ENCODE assay signal across 8 cellular contexts in the genomic region with DNA sequence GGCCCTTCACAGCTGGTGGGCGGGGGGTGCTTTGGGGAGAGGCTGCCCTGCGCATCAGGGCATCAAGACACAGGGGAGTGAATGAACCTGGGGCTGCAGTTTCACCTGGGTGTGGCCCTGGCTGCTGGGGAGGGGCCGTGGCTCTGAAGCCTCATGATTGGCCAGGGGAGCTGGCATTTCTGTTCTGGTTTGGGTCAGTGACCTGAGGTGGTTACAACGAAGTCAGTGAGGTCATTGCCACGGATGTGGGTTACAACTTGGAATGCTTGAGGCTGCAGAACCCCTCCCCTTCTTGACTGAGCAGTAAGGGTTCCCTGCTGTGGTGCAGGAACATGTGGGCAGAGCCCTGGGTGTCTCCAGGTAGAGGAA. TPM values are rescaled to one million over a fixed set of nuclear protein-coding genes. Genes with fewer than 3 reads are reported as not detected.
DNase-seq lines count a peak whose midpoint lies in the region; ATAC-seq and TF ChIP-seq lines count a peak whose summit lies in the region.

No MANE protein-coding gene starts in this region.

- no peak for TF ChIP-seq CTCF in GM12865 (IDR thresholded peaks at IDR 0.05; ENCODE audit: insufficient read depth, low read depth, low read length, missing control alignments)
- TF ChIP-seq CTCF in HFFc6 (IDR thresholded peaks at IDR 0.05), result no peak
- no peak for TF ChIP-seq CTCF in epithelial cell of esophagus (IDR thresholded peaks at IDR 0.05; ENCODE audit: insufficient read depth, low read depth, low read length, missing control alignments)
- TF ChIP-seq CTCF in type B pancreatic cell (conservative IDR thresholded peaks at IDR 0.05), result no peak
- TF ChIP-seq CTCF in testis (IDR thresholded peaks at IDR 0.05), result no peak

- DNase-seq in GM12865 (ENCODE audit: low read depth) (peak; percentile 92), HFFc6 (peak; percentile 73), epithelial cell of esophagus (ENCODE audit: low read depth) (peak; percentile 24), type B pancreatic cell (ENCODE audit: extremely low spot score, unreplicated experiment) (no peak), NCI-H1694 treated with DMSO at 0.1 percent for 48 hours (lab: John Stamatoyannopoulos, UW) (no peak), testis (no peak)

- peaks cover 1% of the 10 kb centered on the region for H3K27me3 Mint-ChIP-seq in HFFc6 (ENCODE audit: insufficient read depth)
- no peaks in the 10 kb centered on the region for H3K27me3 Mint-ChIP-seq in T-helper 1 cell treated with Interleukin-12 subunit alpha and Interleukin-12 subunit beta and Interleukin-4 antibody, amounts not matched to agents 30 μg/mL and 1 μg/mL, for 36 hours (ENCODE audit: low read depth)
- H3K27me3 Mint-ChIP-seq in type B pancreatic cell, result no peaks in the 10 kb centered on the region

- H3K4me1 ChIP-seq in testis, result peaks cover 20% of the 10 kb centered on the region

- ATAC-seq in GM19328 (IDR thresholded peaks at IDR 0.05; ENCODE audit: unreplicated experiment), result no peak

- no peaks in the 10 kb centered on the region for H3K36me3 ChIP-seq in testis (ENCODE audit: low read depth, missing control alignments)

- H3K4me3 ChIP-seq in GM12865 (ENCODE audit: low read depth, low read length), result no peak overlapping the region
- no peak overlapping the region for H3K4me3 ChIP-seq in epithelial cell of esophagus (ENCODE audit: low read length)
- no peak overlapping the region for H3K4me3 ChIP-seq in testis

- H3K9me3 Mint-ChIP-seq in HFFc6 (no peaks in the 10 kb centered on the region), type B pancreatic cell (no peaks in the 10 kb centered on the region)
- no peaks in the 10 kb centered on the region for H3K9me3 Mint-ChIP-seq in T-helper 1 cell treated with Interleukin-12 subunit alpha and Interleukin-12 subunit beta and Interleukin-4 antibody, amounts not matched to agents 30 μg/mL and 1 μg/mL, for 36 hours

- 59 to 80% methylated on average over 1 to 5 of the region's 5 CpGs for WGBS in testis, 2 donors

- H3K27me3 ChIP-seq in testis, result no peaks in the 10 kb centered on the region

- no peaks in the 10 kb centered on the region for H3K36me3 Mint-ChIP-seq in HFFc6 (ENCODE audit: low read depth)
- H3K36me3 Mint-ChIP-seq in T-helper 1 cell treated with Interleukin-12 subunit alpha and Interleukin-12 subunit beta and Interleukin-4 antibody, amounts not matched to agents 30 μg/mL and 1 μg/mL, for 36 hours (ENCODE audit: low read depth), result peaks cover 1% of the 10 kb centered on the region
- H3K36me3 Mint-ChIP-seq in type B pancreatic cell, result no peaks in the 10 kb centered on the region

- H3K4me3 Mint-ChIP-seq in HFFc6 (peak overlapping the region; percentile 57), type B pancreatic cell (peak overlapping the region; percentile 36)
- peak overlapping the region; percentile 74 for H3K4me3 Mint-ChIP-seq in T-helper 1 cell treated with Interleukin-12 subunit alpha and Interleukin-12 subunit beta and Interleukin-4 antibody, amounts not matched to agents 30 μg/mL and 1 μg/mL, for 36 hours

- no peak overlapping the region for H3K27ac ChIP-seq in testis

- H3K9me3 ChIP-seq in testis, result no peaks in the 10 kb centered on the region

- intact Hi-C loops in testis (cut with DNase I; ENCODE audit: low total_unique reads), result no loop called here

- peak overlapping the region; percentile 81 for H3K27ac Mint-ChIP-seq in HFFc6
- peak overlapping the region; percentile 96 for H3K27ac Mint-ChIP-seq in T-helper 1 cell treated with Interleukin-12 subunit alpha and Interleukin-12 subunit beta and Interleukin-4 antibody, amounts not matched to agents 30 μg/mL and 1 μg/mL, for 36 hours
- no peak overlapping the region for H3K27ac Mint-ChIP-seq in type B pancreatic cell

- peaks cover 44% of the 10 kb centered on the region for H3K4me1 Mint-ChIP-seq in HFFc6 (ENCODE audit: low read depth)
- peaks cover 46% of the 10 kb centered on the region for H3K4me1 Mint-ChIP-seq in T-helper 1 cell treated with Interleukin-12 subunit alpha and Interleukin-12 subunit beta and Interleukin-4 antibody, amounts not matched to agents 30 μg/mL and 1 μg/mL, for 36 hours (ENCODE audit: low read depth)
- H3K4me1 Mint-ChIP-seq in type B pancreatic cell (ENCODE audit: unreplicated experiment), result peaks cover 16% of the 10 kb centered on the region

- TF ChIP-seq POLR2A in testis (IDR thresholded peaks at IDR 0.05), result no peak

RNA-seq across cellular contexts. Expression of gene TCEA2, which starts 3.0 kb away (rescaled TPM):
- total RNA-seq in HFFc6 (2021; fragmentation: NEBNext Ultra II Directional; extraction: Animal tissue kit (Norgen Biotek cat#: 25700)), result 10 to 100 TPM; 36.8 to 47.4 (median 41.5) TPM
- total RNA-seq in type B pancreatic cell (ENCODE audit: low replicate concordance), result 33.4 and 73.3 TPM in 2 replicates
- total RNA-seq in testis, result 100 to 1,000 TPM in 1 of 2 donors, 10 to 100 TPM in 1; 94.5 to 126 TPM
- 171 TPM for polyA plus RNA-seq in testis (ENCODE audit: insufficient read depth, low read depth, low replicate concordance)

RNA-seq across cellular contexts. Expression of gene RGS19, which starts 13.4 kb away (rescaled TPM):
- 10 to 100 TPM; 11.0 to 16.3 (median 12.9) TPM for total RNA-seq in HFFc6 (2021; fragmentation: NEBNext Ultra II Directional; extraction: Animal tissue kit (Norgen Biotek cat#: 25700))
- total RNA-seq in type B pancreatic cell (ENCODE audit: low replicate concordance) (8.4 and 9.5 TPM in 2 replicates), testis (10 to 100 TPM in 1 of 2 donors, 1 to 10 TPM in 1; 4.4 to 10.4 TPM)
- polyA plus RNA-seq in testis (ENCODE audit: insufficient read depth, low read depth, low replicate concordance), result 7.3 TPM

RNA-seq across cellular contexts. Expression of gene OPRL1, which starts 13.9 kb away (rescaled TPM):
- under 1 TPM; 0.27 to 1.00 (median 0.41) TPM for total RNA-seq in HFFc6 (2021; fragmentation: NEBNext Ultra II Directional; extraction: Animal tissue kit (Norgen Biotek cat#: 25700))
- total RNA-seq in type B pancreatic cell (ENCODE audit: low replicate concordance) (0.50 and 1.9 TPM in 2 replicates), testis (1 to 10 TPM; 6.0 to 7.7 TPM)
- 9.4 TPM for polyA plus RNA-seq in testis (ENCODE audit: insufficient read depth, low read depth, low replicate concordance)

RNA-seq across cellular contexts. Expression of gene SOX18, which starts 16.5 kb away (rescaled TPM):
- total RNA-seq in HFFc6 (2021; fragmentation: NEBNext Ultra II Directional; extraction: Animal tissue kit (Norgen Biotek cat#: 25700)), result under 1 TPM in 2 of 6 experiments, not detected in 4; 0.10 to 0.17 TPM
- total RNA-seq in type B pancreatic cell (ENCODE audit: low replicate concordance), result 0.72 and 1.2 TPM in 2 replicates
- total RNA-seq in testis, result 10 to 100 TPM in 1 of 2 donors, 1 to 10 TPM in 1; 6.1 to 17.1 TPM
- polyA plus RNA-seq in testis (ENCODE audit: insufficient read depth, low read depth, low replicate concordance), result 7.9 TPM

RNA-seq across cellular contexts. Expression of gene LKAAEAR1, which starts 18.2 kb away (rescaled TPM):
- total RNA-seq in HFFc6 (2021; fragmentation: NEBNext Ultra II Directional; extraction: Animal tissue kit (Norgen Biotek cat#: 25700)), result not detected
- not detected in 2 replicates for total RNA-seq in type B pancreatic cell (ENCODE audit: low replicate concordance)
- 10 to 100 TPM; 45.3 to 89.9 TPM for total RNA-seq in testis
- polyA plus RNA-seq in testis (ENCODE audit: insufficient read depth, low read depth, low replicate concordance), result 6.6 TPM

Comparison
In these comparisons a context has a peak if more than half of its experiments do, and no peak if none do; other contexts are left out.
1. DNase-seq: peak in GM12865 (single experiment), HFFc6 (single experiment) and epithelial cell of esophagus (single experiment); none in type B pancreatic cell (single experiment), NCI-H1694 treated with DMSO at 0.1 percent for 48 hours (single experiment) and testis (single experiment).
2. Peak in every context shown above with its lines, with median percentiles within 50 percentile points of each other: H3K4me3 Mint-ChIP-seq.